Comparison of ENCODE assay signal across 8 cellular contexts in genomic region chr12:45148619-45149018, GRCh38.
"Had no signal": no experiment of that assay in that cellular context is flagged by ENCODE, and none has a peak within 500 bp of the region (broad histone marks: within the 10 kb centered on the region; RNA-seq: fewer than 3 reads in every experiment).

No MANE protein-coding gene starts in this region.

- FAIRE-seq: G401.6, GM12878, GM12891, GM12892, GM18507, GM19239 had no signal

- DNase-seq: GDM1, GF-D8 had no signal

- H3K4me3 ChIP-seq: GM12878 had no signal

- ATAC-seq: GM12878 had no signal
